In genomic region chrX:151763711-151764110, GRCh38 we compare ENCODE assay signal across 27 cellular contexts. TPM values are rescaled to one million over a fixed set of nuclear protein-coding genes. Genes with fewer than 3 reads are reported as not detected.
DNase-seq lines count a peak whose midpoint lies in the region; ATAC-seq and TF ChIP-seq lines count a peak whose summit lies in the region.
"Had no signal": no experiment of that assay in that cellular context is flagged by ENCODE, and none has a peak within 500 bp of the region (broad histone marks: within the 10 kb centered on the region; RNA-seq: fewer than 3 reads in every experiment).

No MANE protein-coding gene starts in this region.

- H3K27ac ChIP-seq in H9 (ENCODE audit: insufficient read length, low read depth, low read length) = no peak overlapping the region
- H3K27ac ChIP-seq: BLaER1 had no signal

- no peak overlapping the region for H3K4ac ChIP-seq in H9 (ENCODE audit: low read depth, low read length)

- no peak overlapping the region for H3K56ac ChIP-seq in H9 (ENCODE audit: insufficient read length, low read depth, low read length)

- peaks cover 32% of the 10 kb centered on the region for H3K9me3 Mint-ChIP-seq in osteocyte (ENCODE audit: unreplicated experiment)
- peaks cover 81 to 83% of the 10 kb centered on the region in 2 experiments for H3K9me3 Mint-ChIP-seq in H9

- H3K4me3 Mint-ChIP-seq in osteocyte (ENCODE audit: unreplicated experiment) (no peak overlapping the region), H9 (no peak overlapping the region)
- H3K4me3 Mint-ChIP-seq: CD14-positive monocyte; CD4-positive, alpha-beta memory T cell; CD4-positive, CD25-positive, alpha-beta regulatory T cell; CD8-positive, alpha-beta memory T cell had no signal

- no peaks in the 10 kb centered on the region for H3K36me3 Mint-ChIP-seq in osteocyte (ENCODE audit: unreplicated experiment)
- peaks cover 0 to 6% (median 0%) of the 10 kb centered on the region in 3 experiments; a peak in 3 of 7 replicates for H3K36me3 Mint-ChIP-seq in H9 (ENCODE audit: insufficient read depth in 1 of 3, low read depth in 3 of 3)
- H3K36me3 Mint-ChIP-seq: CD14-positive monocyte; CD4-positive, alpha-beta memory T cell; CD4-positive, CD25-positive, alpha-beta regulatory T cell; CD8-positive, alpha-beta memory T cell had no signal

- H3K27me3 Mint-ChIP-seq in osteocyte (ENCODE audit: unreplicated experiment) = no peaks in the 10 kb centered on the region
- no peaks in the 10 kb centered on the region; the same call in 1 of the 2 replicates for H3K27me3 Mint-ChIP-seq in H9 (ENCODE audit: low read depth)
- H3K27me3 Mint-ChIP-seq: CD4-positive, CD25-positive, alpha-beta regulatory T cell had no signal

- H3K18ac ChIP-seq in H9 (ENCODE audit: insufficient read length, low read depth, low read length) = no peak overlapping the region

- ATAC-seq in GM19397 (IDR thresholded peaks at IDR 0.05; ENCODE audit: unreplicated experiment) = no peak
- ATAC-seq: GM12878 had no signal

- H3K14ac ChIP-seq in H9 (ENCODE audit: insufficient read depth, low read length) = no peak overlapping the region

- H3K4me1 ChIP-seq in H9 (ENCODE audit: insufficient read depth, low read length) = no peaks in the 10 kb centered on the region
- H3K4me1 ChIP-seq: BE2C, BLaER1 had no signal

- no peaks in the 10 kb centered on the region for H3K23me2 ChIP-seq in H9 (ENCODE audit: insufficient read length, low read depth, low read length, poor library complexity, severe bottlenecking)

- peak; percentile 9 for DNase-seq in ecto neural progenitor cell (ENCODE audit: low spot score)
- peak; percentile 9 for DNase-seq in islet precursor cell
- peak; percentile 70 for DNase-seq in osteocyte (ENCODE audit: extremely low spot score, unreplicated experiment)
- no peak for DNase-seq in H9
- DNase-seq in activated CD4-positive, alpha-beta T cell treated with anti-CD3 and anti-CD28 coated beads for 1 hour = no peak
- DNase-seq: 8988T; ACHN; BE2C; C1 segment of cervical spinal cord; CD4-positive, alpha-beta memory T cell; CD4-positive, CD25-positive, alpha-beta regulatory T cell; CD8-positive, alpha-beta memory T cell; COR-L47; DMS 273 treated with DMSO at 0.1 percent for 48 hours; DMS153; DMS53; DMS79; DND-41; EL; GDM1 had no signal

- H4K5ac ChIP-seq in H9 (ENCODE audit: insufficient read length, low read depth, low read length) = no peak overlapping the region

- no peak overlapping the region for H2BK120ac ChIP-seq in H9 (ENCODE audit: low read depth, low read length, poor library complexity, severe bottlenecking)

- H3T11ph ChIP-seq in H9 (ENCODE audit: low read length) = no peak overlapping the region

- TF ChIP-seq CTCF in osteocyte (IDR thresholded peaks at IDR 0.05) (no peak), H9 (conservative IDR thresholded peaks at IDR 0.05) (no peak)

- no peak overlapping the region for H2BK20ac ChIP-seq in H9 (ENCODE audit: low read depth, low read length, poor library complexity, severe bottlenecking)

- H2BK12ac ChIP-seq in H9 (ENCODE audit: insufficient read length, low read depth, low read length) = no peak overlapping the region

- no peak overlapping the region for H2AFZ ChIP-seq in H9 (ENCODE audit: low read length)

- no peak overlapping the region for H3K23ac ChIP-seq in H9 (ENCODE audit: insufficient read length, low read depth, low read length)

- H4K8ac ChIP-seq in H9 (replicated peaks; ENCODE audit: insufficient read length, low read depth, low read length) = no peak overlapping the region

- no peak overlapping the region for H3K9ac ChIP-seq in H9 (ENCODE audit: extremely low read depth, insufficient read length, low read length)
- H3K9ac ChIP-seq: BLaER1 had no signal

- H4K20me1 ChIP-seq in H9 (ENCODE audit: control insufficient read depth, insufficient read depth, insufficient read length) = no peaks in the 10 kb centered on the region
- H4K20me1 ChIP-seq: BLaER1 had no signal

- H3K79me2 ChIP-seq in H9 (ENCODE audit: insufficient read depth, low read length) = no peaks in the 10 kb centered on the region

- no peaks in the 10 kb centered on the region for H3K27me3 ChIP-seq in H9 (ENCODE audit: insufficient read depth, low read length)
- H3K27me3 ChIP-seq: BE2C had no signal

- no peak overlapping the region for H4K91ac ChIP-seq in H9 (ENCODE audit: insufficient read length, low read depth, low read length)

- H3K4me1 Mint-ChIP-seq in osteocyte (ENCODE audit: unreplicated experiment) = no peaks in the 10 kb centered on the region
- H3K4me1 Mint-ChIP-seq in H9 = no peaks in the 10 kb centered on the region
- H3K4me1 Mint-ChIP-seq: CD14-positive monocyte; CD4-positive, alpha-beta memory T cell; CD4-positive, CD25-positive, alpha-beta regulatory T cell; CD8-positive, alpha-beta memory T cell had no signal

- H3K9me3 ChIP-seq in H9 (ENCODE audit: control insufficient read depth, low read depth, low read length) = peaks cover 58% of the 10 kb centered on the region
- H3K9me3 ChIP-seq: BE2C, BLaER1 had no signal

- no peaks in the 10 kb centered on the region for H3K79me1 ChIP-seq in H9 (ENCODE audit: insufficient read depth, low read depth, low read length, poor library complexity, severe bottlenecking)

- WGBS in H9 (ENCODE audit: extremely low coverage, insufficient read length, low lambda C conversion rate) = no CpG with 5 or more reads among the region's 8 CpGs

- no peak overlapping the region for H3K4me2 ChIP-seq in H9 (ENCODE audit: insufficient read depth, insufficient read length, low read length)
- H3K4me2 ChIP-seq: BLaER1 had no signal

- H2AK5ac ChIP-seq in H9 (ENCODE audit: insufficient read length, low read length) = no peak overlapping the region

- no peak overlapping the region for H2BK15ac ChIP-seq in H9 (ENCODE audit: low read depth, low read length)

- no peak overlapping the region for H3K27ac Mint-ChIP-seq in osteocyte (ENCODE audit: unreplicated experiment)
- no peak overlapping the region for H3K27ac Mint-ChIP-seq in H9
- H3K27ac Mint-ChIP-seq: CD14-positive monocyte; CD4-positive, alpha-beta memory T cell; CD4-positive, CD25-positive, alpha-beta regulatory T cell had no signal

- no peak overlapping the region for H2BK5ac ChIP-seq in H9 (ENCODE audit: insufficient read length, low read length)

RNA-seq across cellular contexts. Expression of gene CNGA2, which starts 29.2 kb away (rescaled TPM):
- total RNA-seq in osteocyte (not detected in 2 replicates), H9 (2021) (not detected in 2 replicates)
- total RNA-seq: A673; CD4-positive, alpha-beta memory T cell; CD4-positive, CD25-positive, alpha-beta regulatory T cell; CD8-positive, alpha-beta memory T cell; Daoy; G401; GM12878 had no signal

RNA-seq across cellular contexts. Expression of gene FATE1, which starts 47.9 kb away (rescaled TPM):
- total RNA-seq in osteocyte (not detected in 2 replicates), H9 (2021) (not detected in 2 replicates)
- total RNA-seq: CD4-positive, alpha-beta memory T cell; CD4-positive, CD25-positive, alpha-beta regulatory T cell; CD8-positive, alpha-beta memory T cell; Daoy; G401; GM12878 had no signal

Comparison
In these comparisons a context has a peak if more than half of its experiments do, and no peak if none do; other contexts are left out.
1. DNase-seq: peak in ecto neural progenitor cell (single experiment), islet precursor cell (single experiment) and osteocyte (single experiment); none in H9 (single experiment) and activated CD4-positive, alpha-beta T cell treated with anti-CD3 and anti-CD28 coated beads for 1 hour (single experiment).